In genomic region chr11:96430668-96431067, GRCh38 we compare ENCODE assay signal across 5 cellular contexts.
"Had no signal": no experiment of that assay in that cellular context is flagged by ENCODE, and none has a peak within 500 bp of the region (broad histone marks: within the 10 kb centered on the region; RNA-seq: fewer than 3 reads in every experiment).

No MANE protein-coding gene starts in this region.

- H3K4me3 ChIP-seq: GM23338 had no signal

- H2AFZ ChIP-seq: GM23338 had no signal

- DNase-seq: H9, HCEC 1CT, IMR-90, KBM-7 had no signal

- H3K4me2 ChIP-seq: GM23338 had no signal

- H3K27ac Mint-ChIP-seq: GM23338, H9 had no signal

- ATAC-seq: GM23338 had no signal

- H3K4me3 Mint-ChIP-seq: GM23338, H9 had no signal
